Comparison of ENCODE assay signal across 1 cellular context in genomic region chr5:141413540-141414069, GRCh38.
TF ChIP-seq lines count a peak whose summit lies in the region.

No MANE protein-coding gene starts in this region.

TF ChIP-seq in HCT116, 20 proteins besides CTCF, POLR2A, EP300 and RAD21 (continued from another document):
- TF ChIP-seq REST (IDR thresholded peaks at IDR 0.05; ENCODE audit: low read depth) (no peak), EZH2phosphoT487 (IDR thresholded peaks at IDR 0.05; ENCODE audit: borderline replicate concordance) (no peak), YY1 (IDR thresholded peaks at IDR 0.05; ENCODE audit: extremely low read depth, insufficient replicate concordance, low read depth, low read length) (no peak), CBX3 (IDR thresholded peaks at IDR 0.05; ENCODE audit: low read depth) (no peak), POLR2AphosphoS5 (IDR thresholded peaks at IDR 0.05; ENCODE audit: low read depth, low read length) (no peak)
- TF ChIP-seq, protein P1, sequence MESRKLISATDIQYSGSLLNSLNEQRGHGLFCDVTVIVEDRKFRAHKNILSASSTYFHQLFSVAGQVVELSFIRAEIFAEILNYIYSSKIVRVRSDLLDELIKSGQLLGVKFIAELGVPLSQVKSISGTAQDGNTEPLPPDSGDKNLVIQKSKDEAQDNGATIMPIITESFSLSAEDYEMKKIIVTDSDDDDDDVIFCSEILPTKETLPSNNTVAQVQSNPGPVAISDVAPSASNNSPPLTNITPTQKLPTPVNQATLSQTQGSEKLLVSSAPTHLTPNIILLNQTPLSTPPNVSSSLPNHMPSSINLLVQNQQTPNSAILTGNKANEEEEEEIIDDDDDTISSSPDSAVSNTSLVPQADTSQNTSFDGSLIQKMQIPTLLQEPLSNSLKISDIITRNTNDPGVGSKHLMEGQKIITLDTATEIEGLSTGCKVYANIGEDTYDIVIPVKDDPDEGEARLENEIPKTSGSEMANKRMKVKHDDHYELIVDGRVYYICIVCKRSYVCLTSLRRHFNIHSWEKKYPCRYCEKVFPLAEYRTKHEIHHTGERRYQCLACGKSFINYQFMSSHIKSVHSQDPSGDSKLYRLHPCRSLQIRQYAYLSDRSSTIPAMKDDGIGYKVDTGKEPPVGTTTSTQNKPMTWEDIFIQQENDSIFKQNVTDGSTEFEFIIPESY (IDR thresholded peaks at IDR 0.05; ENCODE audit: extremely low read depth, insufficient replicate concordance, low read length), result no peak
